11 cellular contexts compared by ENCODE assay signal in the genomic region with DNA sequence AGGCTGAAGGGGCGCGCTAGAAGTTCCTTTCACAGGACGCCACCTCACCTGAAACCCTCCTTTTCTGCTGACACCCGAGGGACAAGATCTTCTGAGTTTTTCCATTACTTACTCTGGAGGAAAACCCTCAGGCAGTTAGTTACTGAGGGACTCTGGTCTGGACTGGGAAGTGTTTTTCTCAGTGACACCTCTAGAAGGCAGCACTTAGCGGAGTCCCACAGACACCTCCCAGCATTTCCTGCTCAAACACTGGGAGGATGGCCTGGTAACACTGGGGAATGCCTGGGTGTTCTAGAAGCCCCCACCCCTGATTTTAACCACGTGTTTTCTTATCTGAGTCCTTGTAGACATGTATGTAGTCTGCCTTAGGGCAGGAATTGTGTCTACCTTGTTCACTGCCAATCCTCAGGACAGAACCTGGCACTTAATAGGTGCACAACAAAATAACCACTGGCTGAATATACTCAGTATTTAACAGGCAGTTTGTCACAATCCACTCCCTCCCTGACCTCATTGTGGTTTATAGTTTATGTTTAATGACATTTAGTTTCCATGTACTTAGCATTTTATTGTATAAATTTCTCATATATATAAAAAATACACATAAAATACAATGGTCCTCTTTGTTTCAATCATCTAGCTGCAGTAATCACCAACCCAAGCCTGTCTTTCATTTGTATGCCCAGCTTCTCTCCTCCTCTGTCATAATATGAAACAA. TPM values are rescaled to one million over a fixed set of nuclear protein-coding genes. Genes with fewer than 3 reads are reported as not detected.
DNase-seq lines count a peak whose midpoint lies in the region; ATAC-seq, FAIRE-seq and TF ChIP-seq lines count a peak whose summit lies in the region.
"Had no signal": no experiment of that assay in that cellular context is flagged by ENCODE, and none has a peak within 500 bp of the region (broad histone marks: within the 10 kb centered on the region; RNA-seq: fewer than 3 reads in every experiment).

No MANE protein-coding gene starts in this region.

- H3K27me3 Mint-ChIP-seq in T-helper 2 cell treated with Interferon-gamma antibody and Interleukin-4, amounts not matched to agents 5 μg/mL and 100 μg/mL, for 36 hours (ENCODE audit: low read depth), result no peaks in the 10 kb centered on the region
- H3K27me3 Mint-ChIP-seq: type B pancreatic cell had no signal

- H3K79me2 ChIP-seq in K562 (ENCODE audit: control insufficient read depth, insufficient read depth, low read length), result no peaks in the 10 kb centered on the region

- no peaks in the 10 kb centered on the region for H3K4me1 Mint-ChIP-seq in T-helper 2 cell treated with Interferon-gamma antibody and Interleukin-4, amounts not matched to agents 5 μg/mL and 100 μg/mL, for 36 hours (ENCODE audit: low read depth)

- H2BK15ac ChIP-seq in IMR-90 (ENCODE audit: low read depth, low read length), result no peak overlapping the region

- H4K20me1 ChIP-seq in IMR-90 (ENCODE audit: insufficient read depth, low read length), result no peaks in the 10 kb centered on the region
- H4K20me1 ChIP-seq in K562 (replicated peaks; ENCODE audit: control insufficient read depth, insufficient read depth, low read length), result no peaks in the 10 kb centered on the region

- no peak overlapping the region for H2AFZ ChIP-seq in IMR-90 (replicated peaks; ENCODE audit: low read length, poor library complexity)
- H2AFZ ChIP-seq in K562 (ENCODE audit: low read depth, low read length), result peak overlapping the region; percentile 68

- H3K4me3 Mint-ChIP-seq in T-helper 2 cell treated with Interferon-gamma antibody and Interleukin-4, amounts not matched to agents 5 μg/mL and 100 μg/mL, for 36 hours, result no peak overlapping the region
- H3K4me3 Mint-ChIP-seq: type B pancreatic cell had no signal

- H3K9me3 Mint-ChIP-seq in T-helper 2 cell treated with Interferon-gamma antibody and Interleukin-4, amounts not matched to agents 5 μg/mL and 100 μg/mL, for 36 hours, result peaks cover 4% of the 10 kb centered on the region

- H3K23ac ChIP-seq in IMR-90 (ENCODE audit: low read depth, low read length), result no peak overlapping the region

- no peak for TF ChIP-seq POLR2A in IMR-90 (IDR thresholded peaks at IDR 0.05; ENCODE audit: low read depth, low read length)
- no peak for TF ChIP-seq POLR2A in K562 (conservative IDR thresholded peaks at IDR 0.05)

- H3K4me2 ChIP-seq in IMR-90 (ENCODE audit: low read depth, low read length) (no peak overlapping the region), K562 (ENCODE audit: insufficient read depth, low read length) (peak overlapping the region; percentile 43; the same call in 1 of the 2 replicates)

- TF ChIP-seq CTCF in IMR-90 (conservative IDR thresholded peaks at IDR 0.05; ENCODE audit: low read depth, low read length), result peak; percentile 20; the same call in 1 of the 2 replicates
- TF ChIP-seq CTCF in K562 (IDR thresholded peaks at IDR 0.05 in 2 of 3, conservative IDR thresholded peaks at IDR 0.05 in 1 of 3; ENCODE audit: insufficient read depth in 2 of 3, low read depth in 1 of 3, low read length in 3 of 3), result peak; percentile 63 to 72 (median 63)
- TF ChIP-seq CTCF in lower lobe of right lung (IDR thresholded peaks at IDR 0.05), result no peak

- peak; percentile 20; the same call in 1 of the 2 replicates for TF ChIP-seq RAD21 in IMR-90 (IDR thresholded peaks at IDR 0.05; ENCODE audit: low read length)
- TF ChIP-seq RAD21 in K562 (CRISPR knock-in tag; conservative IDR thresholded peaks at IDR 0.05 in 1 of 2, IDR thresholded peaks at IDR 0.05 in 1 of 2), result peak in 1 of 2 experiments; percentile 54; a peak in 3 of 4 replicates

- FAIRE-seq in K562 (lab: Jason Lieb, UNC), result peak; percentile 89
- FAIRE-seq: endometrium had no signal

- no peak overlapping the region for H3K4ac ChIP-seq in IMR-90 (ENCODE audit: low read depth, low read length)

- DNase-seq in EL (peak; percentile 22), IMR-90 (no peak), K562 (ENCODE audit: extremely low read depth in 1 of 4, low spot score in 3 of 4) (peak; percentile 11 to 43 (median 22)), lower lobe of right lung (no peak), mucosa of gallbladder (ENCODE audit: low spot score) (no peak)
- DNase-seq in T-helper 2 cell treated with Interferon-gamma antibody and Interleukin-4, amounts not matched to agents 5 μg/mL and 100 μg/mL, for 36 hours (ENCODE audit: low spot score), result no peak
- DNase-seq: activated effector memory CD4-positive, alpha-beta T cell treated with Interleukin-2 at 50 U/mL for 16 hours; NCI-H146 had no signal

- POLR2A ChIA-PET in IMR-90 (lab: Charles Lee; ENCODE audit: unreplicated experiment), result no interaction called here
- POLR2A ChIA-PET in K562 (lab: Yijun Ruan, JAX), result no interaction called here

- no peaks in the 10 kb centered on the region for H3K36me3 Mint-ChIP-seq in T-helper 2 cell treated with Interferon-gamma antibody and Interleukin-4, amounts not matched to agents 5 μg/mL and 100 μg/mL, for 36 hours (ENCODE audit: low read depth)
- H3K36me3 Mint-ChIP-seq: type B pancreatic cell had no signal

- H3K36me3 ChIP-seq in IMR-90 (ENCODE audit: control insufficient read depth, insufficient read depth, low read length) (no peaks in the 10 kb centered on the region), K562 (ENCODE audit: control insufficient read depth, insufficient read depth, low read length) (no peaks in the 10 kb centered on the region), lower lobe of right lung (no peaks in the 10 kb centered on the region)

- BruUV-seq in IMR-90 (replicated peaks; lab: Mats Ljungman, UMichigan) (no TSS peak), K562 (replicated peaks; lab: Mats Ljungman, UMichigan) (no TSS peak)

- H2BK20ac ChIP-seq in IMR-90 (ENCODE audit: low read depth, low read length), result no peak overlapping the region

- intact Hi-C loops in IMR-90 (cut with micrococcal nuclease) (no loop called here), K562 (cut with micrococcal nuclease) (no loop called here), lower lobe of right lung (cut with DNase I) (no loop called here)

- no peak overlapping the region for H3K56ac ChIP-seq in IMR-90 (ENCODE audit: extremely low read depth, insufficient read depth, low read length)

- H3K9ac ChIP-seq in IMR-90 (ENCODE audit: low read depth, low read length) (no peak overlapping the region), K562 (ENCODE audit: insufficient read depth in 1 of 2, low read depth in 2 of 2, low read length in 2 of 2) (peak overlapping the region in 1 of 2 experiments; percentile 43; a peak in 1 of 4 replicates)

- H3K79me1 ChIP-seq in IMR-90 (ENCODE audit: low read depth in 1 of 2, low read length in 2 of 2), result no peaks in the 10 kb centered on the region

- no peak overlapping the region for H4K5ac ChIP-seq in IMR-90 (ENCODE audit: low read depth, low read length)

- H2AK9ac ChIP-seq in IMR-90 (replicated peaks; ENCODE audit: low read depth, low read length, poor library complexity), result no peak overlapping the region

- H3K9me3 ChIP-seq in IMR-90 (ENCODE audit: control insufficient read depth, insufficient read depth, low read length) (no peaks in the 10 kb centered on the region), K562 (replicated peaks; ENCODE audit: control insufficient read depth, insufficient read depth, low read depth, low read length) (no peaks in the 10 kb centered on the region), lower lobe of right lung (no peaks in the 10 kb centered on the region)

- no peak overlapping the region for H4K91ac ChIP-seq in IMR-90 (ENCODE audit: insufficient read depth, low read depth, low read length)

- dilution Hi-C loops in IMR-90 (cut with HindIII; ENCODE audit: low sequenced_read_pairs, unreplicated experiment), result no loop called here

- no peak overlapping the region for H2BK5ac ChIP-seq in IMR-90 (ENCODE audit: low read depth, low read length, poor library complexity, severe bottlenecking)

- H3K9me1 ChIP-seq in IMR-90 (ENCODE audit: insufficient read depth, low read length) (no peaks in the 10 kb centered on the region), K562 (ENCODE audit: control insufficient read depth, insufficient read depth, low read length) (no peaks in the 10 kb centered on the region)

- H3K4me1 ChIP-seq in IMR-90 (ENCODE audit: control insufficient read depth, insufficient read depth, low read length) (no peaks in the 10 kb centered on the region), K562 (replicated peaks in 1 of 2; ENCODE audit: control insufficient read depth in 2 of 2, insufficient read depth in 2 of 2, low read length in 2 of 2) (no peaks in the 10 kb centered on the region; a peak in 1 of 5 replicates), lower lobe of right lung (no peaks in the 10 kb centered on the region)

- no peak overlapping the region for H4K8ac ChIP-seq in IMR-90 (ENCODE audit: low read depth in 2 of 2, low read length in 2 of 2)

- no peak overlapping the region for H3K27ac ChIP-seq in IMR-90 (ENCODE audit: insufficient read depth, low read length)
- H3K27ac ChIP-seq in K562 (ENCODE audit: extremely low read depth, low read depth, low read length), result no peak overlapping the region
- H3K27ac ChIP-seq in lower lobe of right lung, result no peak overlapping the region

- H2BK120ac ChIP-seq in IMR-90 (ENCODE audit: low read depth, low read length), result no peak overlapping the region

- WGBS in IMR-90 (ENCODE audit: extremely low coverage in 2 of 2, insufficient read length in 1 of 2), 2 experiments, result no CpG with 5 or more reads among the region's 6 CpGs
- WGBS in K562 (ENCODE audit: insufficient coverage, low coverage, missing lambda C conversion rate), result 2% methylated on average over 6 of the region's 6 CpGs

- H3K27ac Mint-ChIP-seq in T-helper 2 cell treated with Interferon-gamma antibody and Interleukin-4, amounts not matched to agents 5 μg/mL and 100 μg/mL, for 36 hours, result no peak overlapping the region
- H3K27ac Mint-ChIP-seq: type B pancreatic cell had no signal

- H3K27me3 ChIP-seq in IMR-90 (ENCODE audit: control insufficient read depth, insufficient read depth, low read length) (no peaks in the 10 kb centered on the region; the same call in 1 of the 2 replicates), K562 (ENCODE audit: control insufficient read depth in 2 of 2, insufficient read depth in 2 of 2, low read length in 2 of 2) (peaks cover 7 to 17% of the 10 kb centered on the region in 2 experiments; a peak in 4 of 5 replicates), lower lobe of right lung (ENCODE audit: low read depth) (no peaks in the 10 kb centered on the region)

- H3K14ac ChIP-seq in IMR-90 (replicated peaks; ENCODE audit: low read depth, low read length), result no peak overlapping the region

- in situ Hi-C loops in IMR-90 (cut with MboI; ENCODE audit: low sequenced_read_pairs), result no loop called here
- in situ Hi-C loops in K562 (cut with MboI), result no loop called here

- no peak overlapping the region for H3K18ac ChIP-seq in IMR-90 (ENCODE audit: low read depth, low read length)

- CTCF ChIA-PET in IMR-90 (lab: Yijun Ruan, JAX), result no interaction called here
- CTCF ChIA-PET in K562 (lab: Yijun Ruan, JAX; ENCODE audit: low intra/inter-chr PET ratio), result no interaction called here

- H3K4me3 ChIP-seq in IMR-90 (ENCODE audit: insufficient read depth, low read depth, low read length) (no peak overlapping the region), K562 (no peak overlapping the region), lower lobe of right lung (no peak overlapping the region)

- ATAC-seq in IMR-90 (ENCODE audit: low read depth), result peak; percentile 72
- ATAC-seq in K562, result peak; percentile 99
- ATAC-seq in lower lobe of right lung, result peak; percentile 47 to 53
- no peak for ATAC-seq in HG03175 (IDR thresholded peaks at IDR 0.05; ENCODE audit: unreplicated experiment)

- H2AK5ac ChIP-seq in IMR-90 (ENCODE audit: low read depth, low read length), result no peak overlapping the region

- no peak for TF ChIP-seq EP300 in K562 (IDR thresholded peaks at IDR 0.05; ENCODE audit: low read length)

RNA-seq across cellular contexts. Expression of a gene that starts 4.8 kb away (rescaled TPM):
- total RNA-seq in IMR-90 (2012; rRNA removed), result not detected in 2 replicates
- not detected in 2 replicates for polyA plus RNA-seq in IMR-90 (2012; rRNA removed)
- not detected in 2 replicates for polyA plus RNA-seq in IMR-90 (2012; cell fraction: cytosol; rRNA removed)
- polyA plus RNA-seq in IMR-90 (2012; cell fraction: nucleus; rRNA removed; ENCODE audit: low replicate concordance), result not detected in 2 replicates
- total RNA-seq in K562 (2011; cell fraction: chromatin; rRNA removed; ENCODE audit: low replicate concordance), result not detected in 2 replicates
- total RNA-seq in K562 (2011; cell fraction: nucleolus; rRNA removed), result not detected in 2 replicates
- not detected in 2 replicates for total RNA-seq in K562 (2011; cell fraction: nucleoplasm; rRNA removed)
- total RNA-seq in K562 (2014; rRNA removed), result not detected in 2 replicates
- not detected in 2 replicates for total RNA-seq in K562 (2014; rRNA removed; fragmentation: Illumina TruSeq; extraction: Trizol)
- not detected in 2 replicates for total RNA-seq in K562 (2015; rRNA removed; fragmentation: Illumina TruSeq; extraction: Trizol)
- not detected in 2 replicates for total RNA-seq in K562 (2021)
- not detected in 2 replicates for polyA plus RNA-seq in K562 (2011; rRNA removed)
- polyA plus RNA-seq in K562 (2011; cell fraction: cytosol; rRNA removed), result not detected in 2 replicates
- polyA plus RNA-seq in K562 (2011; cell fraction: nucleus; rRNA removed), result not detected in 2 replicates
- not detected in 2 replicates for polyA plus RNA-seq in K562 (2012)
- not detected in 2 replicates for polyA plus RNA-seq in K562 (2014; fragmentation: Illumina TruSeq; extraction: Trizol)
- not detected for polyA plus RNA-seq in K562 (2014; fragmentation: Nextera tagmentation; extraction: Ambion mirVana)
- polyA plus RNA-seq in K562 (2014; rRNA removed), result not detected in 2 replicates
- polyA minus RNA-seq in K562 (2011; rRNA and poly(A)+ RNA removed), result not detected in 2 replicates
- not detected in 2 replicates for polyA minus RNA-seq in K562 (2011; cell fraction: cytosol; rRNA and poly(A)+ RNA removed)
- not detected in 2 replicates for polyA minus RNA-seq in K562 (2011; cell fraction: nucleus; rRNA and poly(A)+ RNA removed)
- total RNA-seq in lower lobe of right lung, result 2.1 TPM
- total RNA-seq in mucosa of gallbladder, result not detected

Comparison
In these comparisons a context has a peak if more than half of its experiments do, and no peak if none do; other contexts are left out.
1. DNase-seq: peak in EL (single experiment) and K562 (4 of 4); none in IMR-90 (single experiment), lower lobe of right lung (single experiment), T-helper 2 cell treated with Interferon-gamma antibody and Interleukin-4, amounts not matched to agents 5 μg/mL and 100 μg/mL, for 36 hours (single experiment) and mucosa of gallbladder (single experiment).